35 cellular contexts compared by ENCODE assay signal in the genomic region with DNA sequence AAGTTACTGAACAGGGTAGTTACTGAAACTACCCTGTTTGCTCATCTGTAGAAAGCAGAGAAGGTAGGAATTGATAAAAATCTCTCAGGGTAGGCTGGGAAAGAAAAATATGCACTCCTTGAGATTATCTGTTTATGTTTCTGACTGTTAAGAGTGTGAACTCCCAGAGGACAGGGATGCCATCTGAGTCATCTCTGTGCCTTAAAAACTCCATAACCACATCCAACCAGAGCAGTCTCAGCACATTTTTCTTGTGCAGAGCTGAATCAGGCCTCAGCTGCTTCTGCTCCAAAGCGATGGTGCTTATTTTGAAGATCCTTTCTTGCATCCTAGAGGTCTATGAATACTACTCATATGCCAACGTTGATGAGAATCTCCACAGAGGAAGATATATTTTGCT. TPM values are rescaled to one million over a fixed set of nuclear protein-coding genes. Genes with fewer than 3 reads are reported as not detected.
DNase-seq lines count a peak whose midpoint lies in the region; ATAC-seq and TF ChIP-seq lines count a peak whose summit lies in the region.
"Had no signal": no experiment of that assay in that cellular context is flagged by ENCODE, and none has a peak within 500 bp of the region (broad histone marks: within the 10 kb centered on the region; RNA-seq: fewer than 3 reads in every experiment).

No MANE protein-coding gene starts in this region.

- no peak for TF ChIP-seq POLR2A in prostate gland (IDR thresholded peaks at IDR 0.05)

- H4K8ac ChIP-seq in mesenchymal stem cell (ENCODE audit: low read length): no peak overlapping the region

- H3K4me3 ChIP-seq in choroid plexus epithelial cell (ENCODE audit: low read depth, low read length) (no peak overlapping the region), mesenchymal stem cell (ENCODE audit: insufficient read depth in 1 of 2, low read depth in 1 of 2, low read length in 2 of 2) (peak overlapping the region in 1 of 2 experiments; percentile 63), prostate gland (no peak overlapping the region)
- H3K4me3 ChIP-seq: BLaER1, left ventricle myocardium inferior, right lobe of liver, stomach, thyroid gland, vagina had no signal

- H3K4me1 Mint-ChIP-seq in nephron progenitor cell: no peaks in the 10 kb centered on the region
- H3K4me1 Mint-ChIP-seq: central memory CD8-positive, alpha-beta T cell; endodermal cell had no signal

- no peak overlapping the region for H2BK15ac ChIP-seq in mesenchymal stem cell (ENCODE audit: low read depth, poor library complexity, severe bottlenecking)

- H3K27ac ChIP-seq in mesenchymal stem cell (ENCODE audit: low read length, poor library complexity, severe bottlenecking) (no peak overlapping the region), prostate gland (no peak overlapping the region)
- H3K27ac ChIP-seq: BLaER1, left ventricle myocardium inferior, neutrophil, right lobe of liver, stomach, thyroid gland, vagina had no signal

- H4K91ac ChIP-seq in mesenchymal stem cell (ENCODE audit: low read length): no peak overlapping the region

- H2BK5ac ChIP-seq in mesenchymal stem cell (ENCODE audit: low read depth, low read length, poor library complexity, severe bottlenecking): no peak overlapping the region

- WGBS in mesenchymal stem cell: 24% methylated on average over 2 of the region's 2 CpGs
- WGBS in prostate gland: 78% methylated on average over 2 of the region's 2 CpGs

- no peak for TF ChIP-seq CTCF in choroid plexus epithelial cell (conservative IDR thresholded peaks at IDR 0.05; ENCODE audit: low read depth, low read length)
- no peak for TF ChIP-seq CTCF in prostate gland (IDR thresholded peaks at IDR 0.05)
- no peak for TF ChIP-seq CTCF in nephron progenitor cell (IDR thresholded peaks at IDR 0.05)

- no peak overlapping the region for H3K4me3 Mint-ChIP-seq in nephron progenitor cell
- H3K4me3 Mint-ChIP-seq: activated CD4-positive, alpha-beta T cell treated with anti-CD3 and anti-CD28 coated beads, Interleukin-2, amount 10 ng/mL, durations not matched to agents 24 days and 14 days; central memory CD8-positive, alpha-beta T cell; endodermal cell had no signal

- H2AFZ ChIP-seq in mesenchymal stem cell (ENCODE audit: low read depth, low read length): no peak overlapping the region

- H3K9ac ChIP-seq in mesenchymal stem cell (ENCODE audit: low read length): peak overlapping the region; percentile 56
- H3K9ac ChIP-seq: BLaER1 had no signal

- peak; percentile 15 for DNase-seq in AG20443 (ENCODE audit: low spot score)
- peak; percentile 1 for DNase-seq in HT1080 (ENCODE audit: low read depth)
- DNase-seq in choroid plexus epithelial cell (ENCODE audit: low read depth): peak; percentile 26
- DNase-seq in mesenchymal stem cell: peak; percentile 61
- no peak for DNase-seq in prostate gland (ENCODE audit: low spot score)
- DNase-seq in left cardiac atrium: no peak
- DNase-seq in nephron progenitor cell: no peak
- DNase-seq: activated CD4-positive, alpha-beta T cell treated with anti-CD3 and anti-CD28 coated beads, Interleukin-2, amount 10 ng/mL, durations not matched to agents 24 days and 14 days; activated CD8-positive, alpha-beta memory T cell treated with anti-CD3 and anti-CD28 coated beads for 24 hours; activated gamma-delta T cell; activated T-cell treated with anti-CD3 and anti-CD28 coated beads, Interleukin-2, amount 50 U/mL, for 1 hour; dermis blood vessel endothelial cell; DMS153; endodermal cell; left ventricle myocardium inferior; NCI-H1436 treated with DMSO at 0.1 percent for 48 hours; NCI-H446; NCI-H774; right lobe of liver; SHP77; stimulated activated CD4-positive, alpha-beta T cell treated with anti-CD3 and anti-CD28 coated beads, Interleukin-12 subunit alpha, Interleukin-12 subunit beta, amount 100 ng/mL, for 4 hours; stimulated activated CD4-positive, alpha-beta T cell treated with anti-CD3 and anti-CD28 coated beads, Interleukin-2, amount 100 ng/mL, for 48 hours; stomach; T1000; thyroid gland had no signal

- H3K27ac Mint-ChIP-seq in nephron progenitor cell: no peak overlapping the region
- H3K27ac Mint-ChIP-seq: endodermal cell, progenitor cell of endocrine pancreas had no signal

- H3K4me1 ChIP-seq in mesenchymal stem cell (ENCODE audit: control insufficient read depth, insufficient read depth, low read depth, low read length): no peaks in the 10 kb centered on the region
- H3K4me1 ChIP-seq in prostate gland (replicated peaks): no peaks in the 10 kb centered on the region
- H3K4me1 ChIP-seq: BLaER1, left ventricle myocardium inferior, right lobe of liver, stomach, thyroid gland, vagina had no signal

- H3K36me3 ChIP-seq in mesenchymal stem cell (ENCODE audit: control insufficient read depth in 1 of 2, insufficient read depth in 2 of 2, low read depth in 1 of 2, low read length in 2 of 2) (no peaks in the 10 kb centered on the region), prostate gland (no peaks in the 10 kb centered on the region)
- H3K36me3 ChIP-seq: BLaER1, left ventricle myocardium inferior, neutrophil, right lobe of liver, stomach, thyroid gland, vagina had no signal

- H3K14ac ChIP-seq in mesenchymal stem cell (ENCODE audit: low read length in 2 of 2): no peak overlapping the region

- intact Hi-C loops in prostate gland (cut with DNase I): no loop called here
- intact Hi-C loops in left cardiac atrium (cut with DNase I): no loop called here

- H3K9me3 ChIP-seq in mesenchymal stem cell (ENCODE audit: control insufficient read depth, low read length) (no peaks in the 10 kb centered on the region), prostate gland (no peaks in the 10 kb centered on the region)
- H3K9me3 ChIP-seq: BLaER1, left ventricle myocardium inferior, neutrophil, right lobe of liver, stomach, thyroid gland, vagina had no signal

- no peak overlapping the region for H3K23ac ChIP-seq in mesenchymal stem cell (ENCODE audit: low read length in 2 of 2)

- H3K4ac ChIP-seq in mesenchymal stem cell (ENCODE audit: low read depth in 1 of 2, low read length in 2 of 2): no peak overlapping the region

- H3K36me3 Mint-ChIP-seq in nephron progenitor cell (ENCODE audit: low read depth): no peaks in the 10 kb centered on the region

- H3K9me3 Mint-ChIP-seq in nephron progenitor cell: peaks cover 9% of the 10 kb centered on the region
- H3K9me3 Mint-ChIP-seq: activated CD4-positive, alpha-beta T cell treated with anti-CD3 and anti-CD28 coated beads, Interleukin-2, amount 10 ng/mL, durations not matched to agents 24 days and 14 days; central memory CD8-positive, alpha-beta T cell had no signal

- H3K79me1 ChIP-seq in mesenchymal stem cell (replicated peaks; ENCODE audit: low read length, poor library complexity, severe bottlenecking): no peaks in the 10 kb centered on the region

- no peak overlapping the region for H2BK120ac ChIP-seq in mesenchymal stem cell (ENCODE audit: low read depth, low read length)

- H3K4me2 ChIP-seq in mesenchymal stem cell (ENCODE audit: low read length, poor library complexity, severe bottlenecking): no peak overlapping the region
- H3K4me2 ChIP-seq: BLaER1 had no signal

- H3K27me3 ChIP-seq in mesenchymal stem cell (ENCODE audit: control insufficient read depth in 1 of 2, insufficient read depth in 1 of 2, low read length in 2 of 2): peaks cover 0 to 44% of the 10 kb centered on the region in 2 experiments
- H3K27me3 ChIP-seq in prostate gland (replicated peaks; ENCODE audit: insufficient read depth): no peaks in the 10 kb centered on the region
- H3K27me3 ChIP-seq: neutrophil, thyroid gland, vagina had no signal

- peaks cover 10% of the 10 kb centered on the region for H3K27me3 Mint-ChIP-seq in nephron progenitor cell (ENCODE audit: low read depth, poor library complexity)

- H3K18ac ChIP-seq in mesenchymal stem cell (ENCODE audit: low read depth in 1 of 2, low read length in 2 of 2): peak overlapping the region in 1 of 2 experiments; percentile 6

- no peak overlapping the region for H2BK12ac ChIP-seq in mesenchymal stem cell (ENCODE audit: low read length in 2 of 2)

- ATAC-seq in GM19328 (IDR thresholded peaks at IDR 0.05; ENCODE audit: unreplicated experiment) (no peak), left cardiac atrium (no peak)
- ATAC-seq: esophagus mucosa, Panc1, right lobe of liver had no signal

- no peak overlapping the region for H2AK5ac ChIP-seq in mesenchymal stem cell (ENCODE audit: low read length, severe bottlenecking)

RNA-seq across cellular contexts. Expression of gene CENPVL3, which starts 9.9 kb away (rescaled TPM):
- not detected in 2 replicates for total RNA-seq in HT1080 (2014; rRNA removed; shearing (Covaris generic))
- not detected in 2 replicates for polyA plus RNA-seq in HT1080 (2015; cell fraction: cytosol; rRNA removed)
- polyA plus RNA-seq in HT1080 (2015; cell fraction: nucleus; rRNA removed): not detected in 2 replicates
- polyA plus RNA-seq in mesenchymal stem cell (2013, experiment 1 of 2): 0.26 TPM
- polyA plus RNA-seq in mesenchymal stem cell (2013, experiment 2 of 2): 0.16 TPM
- total RNA-seq in prostate gland (10 to 100 TPM in 1 of 2 donors, not detected in 1; 27.3 TPM), left cardiac atrium (not detected)
- total RNA-seq: activated CD4-positive, alpha-beta T cell treated with anti-CD3 and anti-CD28 coated beads, Interleukin-2, amount 10 ng/mL, durations not matched to agents 24 days and 14 days; dermis blood vessel endothelial cell; esophagus mucosa; glomerular endothelial cell; left ventricle myocardium inferior; mesenteric fat pad; right lobe of liver; stomach; thyroid gland; vagina had no signal
- polyA plus RNA-seq: stomach had no signal

Comparison
In these comparisons a context has a peak if more than half of its experiments do, and no peak if none do; other contexts are left out.
1. DNase-seq: peak in AG20443 (single experiment), HT1080 (single experiment), choroid plexus epithelial cell (single experiment) and mesenchymal stem cell (single experiment); none in prostate gland (single experiment), left cardiac atrium (single experiment) and nephron progenitor cell (single experiment).